In the genomic region with DNA sequence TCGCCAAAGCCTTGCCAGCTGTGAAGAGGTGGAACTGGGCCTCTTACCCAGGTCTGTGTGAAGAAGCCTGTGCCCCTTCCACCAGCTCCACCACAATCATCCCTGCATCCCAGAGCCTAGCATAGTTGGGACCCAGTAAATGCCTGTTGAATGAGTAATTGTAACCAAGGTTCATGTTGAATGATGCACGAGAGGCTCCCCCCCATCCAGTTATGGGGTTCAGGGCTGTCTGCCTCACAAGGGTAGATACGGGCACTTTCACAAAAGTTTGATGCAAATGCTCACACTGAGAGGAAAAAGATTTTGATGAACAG, we compare ENCODE assay signal across 22 cellular contexts. TPM values are rescaled to one million over a fixed set of nuclear protein-coding genes. Genes with fewer than 3 reads are reported as not detected.
DNase-seq lines count a peak whose midpoint lies in the region; ATAC-seq and TF ChIP-seq lines count a peak whose summit lies in the region.
"Had no signal": no experiment of that assay in that cellular context is flagged by ENCODE, and none has a peak within 500 bp of the region (broad histone marks: within the 10 kb centered on the region; RNA-seq: fewer than 3 reads in every experiment).

No MANE protein-coding gene starts in this region.

- TF ChIP-seq POLR2A in tibial nerve (IDR thresholded peaks at IDR 0.05) (no peak), GM18505 (IDR thresholded peaks at IDR 0.05; ENCODE audit: borderline replicate concordance, extremely low read depth, insufficient read depth, insufficient read length) (no peak)

- ATAC-seq in GM18505 (IDR thresholded peaks at IDR 0.05; ENCODE audit: unreplicated experiment) (no peak), HG03378 (IDR thresholded peaks at IDR 0.05; ENCODE audit: unreplicated experiment) (no peak)
- ATAC-seq: gastrocnemius medialis, K562 had no signal

- peaks cover 4% of the 10 kb centered on the region for H3K27me3 ChIP-seq in skeletal muscle satellite cell (ENCODE audit: control insufficient read depth, insufficient read depth, low read length)
- no peaks in the 10 kb centered on the region for H3K27me3 ChIP-seq in tibial nerve
- H3K27me3 ChIP-seq: gastrocnemius medialis, testis had no signal

- no peaks in the 10 kb centered on the region for H3K36me3 ChIP-seq in skeletal muscle satellite cell (ENCODE audit: insufficient read depth, low read length)
- H3K36me3 ChIP-seq in tibial nerve: no peaks in the 10 kb centered on the region
- H3K36me3 ChIP-seq: gastrocnemius medialis had no signal

- DNase-seq in ELR (ENCODE audit: low read depth): peak; percentile 81
- DNase-seq in M059J (ENCODE audit: low read depth): peak; percentile 77
- DNase-seq in epithelial cell of prostate (ENCODE audit: low read depth, low spot score): no peak
- DNase-seq in tibial nerve (ENCODE audit: low spot score in 2 of 2): no peak
- DNase-seq: activated CD4-positive, alpha-beta T cell treated with anti-CD3 and anti-CD28 coated beads for 1 hour; activated CD8-positive, alpha-beta memory T cell treated with anti-CD3 and anti-CD28 coated beads for 24 hours; activated naive CD4-positive, alpha-beta T cell treated with anti-CD3 and anti-CD28 coated beads, Interleukin-2, amount 10 ng/mL, durations not matched to agents 7 days and 5 days; activated T-cell treated with anti-CD3 and anti-CD28 coated beads, Interleukin-2, amount 50 U/mL, for 24 hours; DND-41; gastrocnemius medialis; GOT3; hypothalamus; NCI-H1930; NCI-H226; NCI-H748 treated with DMSO at 0.1 percent for 48 hours; SIG-M5; T-cell; testis had no signal

- H3K9me3 ChIP-seq in skeletal muscle satellite cell (replicated peaks; ENCODE audit: low read length) (no peaks in the 10 kb centered on the region), tibial nerve (peaks cover 0 to 5% (median 0%) of the 10 kb centered on the region in 4 donors)
- H3K9me3 ChIP-seq: gastrocnemius medialis, testis had no signal

- WGBS in tibial nerve, 2 donors: 63 to 74% methylated on average over 3 of the region's 3 CpGs

- H3K4me1 ChIP-seq in skeletal muscle satellite cell (ENCODE audit: control insufficient read depth, insufficient read depth, low read length) (peaks cover 13% of the 10 kb centered on the region), tibial nerve (no peaks in the 10 kb centered on the region)
- H3K4me1 ChIP-seq: gastrocnemius medialis, testis had no signal

- no peak for TF ChIP-seq EP300 in tibial nerve (IDR thresholded peaks at IDR 0.05)

- no peak for TF ChIP-seq CTCF in tibial nerve (IDR thresholded peaks at IDR 0.05)

- peak overlapping the region; percentile 18 for H3K27ac ChIP-seq in epithelial cell of prostate
- H3K27ac ChIP-seq in tibial nerve: no peak overlapping the region
- H3K27ac ChIP-seq: gastrocnemius medialis, testis had no signal

- H3K4me2 ChIP-seq in skeletal muscle satellite cell (ENCODE audit: low read length): peak overlapping the region; percentile 55

- peak overlapping the region; percentile 35 for H3K9ac ChIP-seq in skeletal muscle satellite cell (ENCODE audit: low read depth, low read length)

- no peak overlapping the region for H3K4me3 ChIP-seq in skeletal muscle satellite cell (ENCODE audit: low read length)
- no peak overlapping the region for H3K4me3 ChIP-seq in tibial nerve
- H3K4me3 ChIP-seq: gastrocnemius medialis, K562, testis had no signal

RNA-seq across cellular contexts. Expression of a gene that starts 29.5 kb away (rescaled TPM):
- 4.6 and 9.0 TPM in 2 replicates for total RNA-seq in M059J (2014; rRNA removed; shearing (Covaris generic))
- total RNA-seq in skeletal muscle satellite cell (2012; rRNA removed): 20.5 and 23.4 TPM in 2 replicates
- total RNA-seq in tibial nerve: 10 to 100 TPM; 31.8 to 40.2 (median 35.2) TPM

Comparison
In these comparisons a context has a peak if more than half of its experiments do, and no peak if none do; other contexts are left out.
1. DNase-seq: peak in ELR (single experiment) and M059J (single experiment); none in epithelial cell of prostate (single experiment) and tibial nerve (0 of 2).